Comparison of ENCODE assay signal across 2 cellular contexts in genomic region chr2:27158468-27158867, GRCh38.
TF ChIP-seq lines count a peak whose summit lies in the region.

No MANE protein-coding gene starts in this region.

TF ChIP-seq in GM23338, 12 proteins besides CTCF, POLR2A, EP300 and RAD21:
- TF ChIP-seq, protein P1, sequence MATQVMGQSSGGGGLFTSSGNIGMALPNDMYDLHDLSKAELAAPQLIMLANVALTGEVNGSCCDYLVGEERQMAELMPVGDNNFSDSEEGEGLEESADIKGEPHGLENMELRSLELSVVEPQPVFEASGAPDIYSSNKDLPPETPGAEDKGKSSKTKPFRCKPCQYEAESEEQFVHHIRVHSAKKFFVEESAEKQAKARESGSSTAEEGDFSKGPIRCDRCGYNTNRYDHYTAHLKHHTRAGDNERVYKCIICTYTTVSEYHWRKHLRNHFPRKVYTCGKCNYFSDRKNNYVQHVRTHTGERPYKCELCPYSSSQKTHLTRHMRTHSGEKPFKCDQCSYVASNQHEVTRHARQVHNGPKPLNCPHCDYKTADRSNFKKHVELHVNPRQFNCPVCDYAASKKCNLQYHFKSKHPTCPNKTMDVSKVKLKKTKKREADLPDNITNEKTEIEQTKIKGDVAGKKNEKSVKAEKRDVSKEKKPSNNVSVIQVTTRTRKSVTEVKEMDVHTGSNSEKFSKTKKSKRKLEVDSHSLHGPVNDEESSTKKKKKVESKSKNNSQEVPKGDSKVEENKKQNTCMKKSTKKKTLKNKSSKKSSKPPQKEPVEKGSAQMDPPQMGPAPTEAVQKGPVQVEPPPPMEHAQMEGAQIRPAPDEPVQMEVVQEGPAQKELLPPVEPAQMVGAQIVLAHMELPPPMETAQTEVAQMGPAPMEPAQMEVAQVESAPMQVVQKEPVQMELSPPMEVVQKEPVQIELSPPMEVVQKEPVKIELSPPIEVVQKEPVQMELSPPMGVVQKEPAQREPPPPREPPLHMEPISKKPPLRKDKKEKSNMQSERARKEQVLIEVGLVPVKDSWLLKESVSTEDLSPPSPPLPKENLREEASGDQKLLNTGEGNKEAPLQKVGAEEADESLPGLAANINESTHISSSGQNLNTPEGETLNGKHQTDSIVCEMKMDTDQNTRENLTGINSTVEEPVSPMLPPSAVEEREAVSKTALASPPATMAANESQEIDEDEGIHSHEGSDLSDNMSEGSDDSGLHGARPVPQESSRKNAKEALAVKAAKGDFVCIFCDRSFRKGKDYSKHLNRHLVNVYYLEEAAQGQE (IDR thresholded peaks at IDR 0.05; ENCODE audit: unreplicated experiment): no peak
- TF ChIP-seq ZNF462 (CRISPR knock-in tag; IDR thresholded peaks at IDR 0.05): no peak
- no peak for TF ChIP-seq CREB1 (CRISPR knock-in tag; IDR thresholded peaks at IDR 0.05; ENCODE audit: low read depth)
- TF ChIP-seq ZNF114 (CRISPR knock-in tag; IDR thresholded peaks at IDR 0.05): no peak
- no peak for TF ChIP-seq JUNB (IDR thresholded peaks at IDR 0.05; ENCODE audit: unreplicated experiment)
- no peak for TF ChIP-seq POLR2AphosphoS5 (IDR thresholded peaks at IDR 0.05; ENCODE audit: low read depth)
- TF ChIP-seq, protein P2, sequence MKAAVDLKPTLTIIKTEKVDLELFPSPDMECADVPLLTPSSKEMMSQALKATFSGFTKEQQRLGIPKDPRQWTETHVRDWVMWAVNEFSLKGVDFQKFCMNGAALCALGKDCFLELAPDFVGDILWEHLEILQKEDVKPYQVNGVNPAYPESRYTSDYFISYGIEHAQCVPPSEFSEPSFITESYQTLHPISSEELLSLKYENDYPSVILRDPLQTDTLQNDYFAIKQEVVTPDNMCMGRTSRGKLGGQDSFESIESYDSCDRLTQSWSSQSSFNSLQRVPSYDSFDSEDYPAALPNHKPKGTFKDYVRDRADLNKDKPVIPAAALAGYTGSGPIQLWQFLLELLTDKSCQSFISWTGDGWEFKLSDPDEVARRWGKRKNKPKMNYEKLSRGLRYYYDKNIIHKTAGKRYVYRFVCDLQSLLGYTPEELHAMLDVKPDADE (IDR thresholded peaks at IDR 0.05): no peak
- no peak for TF ChIP-seq STAT1 (IDR thresholded peaks at IDR 0.05; ENCODE audit: unreplicated experiment)
- TF ChIP-seq EZH2phosphoT487 (IDR thresholded peaks at IDR 0.05; ENCODE audit: unreplicated experiment): no peak
- TF ChIP-seq EZH2 (IDR thresholded peaks at IDR 0.05; ENCODE audit: low read depth, unreplicated experiment): no peak
- TF ChIP-seq ZNF331 (CRISPR knock-in tag; IDR thresholded peaks at IDR 0.05; ENCODE audit: low read depth): no peak
- no peak for TF ChIP-seq NANOG (IDR thresholded peaks at IDR 0.05; ENCODE audit: borderline replicate concordance)
TF ChIP-seq in GM23338: peak in this region for 0.

TF ChIP-seq in H1, 55 proteins besides CTCF, POLR2A, EP300 and RAD21:
- TF ChIP-seq SIX5 (IDR thresholded peaks at IDR 0.05; ENCODE audit: low read depth, low read length) (no peak), BACH1 (IDR thresholded peaks at IDR 0.05; ENCODE audit: low read length) (no peak), CHD7 (IDR thresholded peaks at IDR 0.05; ENCODE audit: insufficient replicate concordance, low read length) (no peak), SIN3A (conservative IDR thresholded peaks at IDR 0.05 in 1 of 2, IDR thresholded peaks at IDR 0.05 in 1 of 2; ENCODE audit: low read depth in 1 of 2, low read length in 2 of 2) (no peak), GABPA (IDR thresholded peaks at IDR 0.05; ENCODE audit: borderline replicate concordance, insufficient read depth, low read length) (no peak), RBBP5 (IDR thresholded peaks at IDR 0.05; ENCODE audit: borderline replicate concordance, low read depth, low read length) (no peak), TEAD4 (IDR thresholded peaks at IDR 0.05; ENCODE audit: low read depth, low read length) (no peak), CHD2 (IDR thresholded peaks at IDR 0.05; ENCODE audit: low read length) (no peak), SUZ12 (IDR thresholded peaks at IDR 0.05; ENCODE audit: low read length) (no peak), KDM1A (IDR thresholded peaks at IDR 0.05; ENCODE audit: borderline replicate concordance, low read length) (no peak), RFX5 (IDR thresholded peaks at IDR 0.05; ENCODE audit: borderline replicate concordance, low read depth, low read length) (no peak)
